ENCODE assay signal across 8 cellular contexts in the genomic region with DNA sequence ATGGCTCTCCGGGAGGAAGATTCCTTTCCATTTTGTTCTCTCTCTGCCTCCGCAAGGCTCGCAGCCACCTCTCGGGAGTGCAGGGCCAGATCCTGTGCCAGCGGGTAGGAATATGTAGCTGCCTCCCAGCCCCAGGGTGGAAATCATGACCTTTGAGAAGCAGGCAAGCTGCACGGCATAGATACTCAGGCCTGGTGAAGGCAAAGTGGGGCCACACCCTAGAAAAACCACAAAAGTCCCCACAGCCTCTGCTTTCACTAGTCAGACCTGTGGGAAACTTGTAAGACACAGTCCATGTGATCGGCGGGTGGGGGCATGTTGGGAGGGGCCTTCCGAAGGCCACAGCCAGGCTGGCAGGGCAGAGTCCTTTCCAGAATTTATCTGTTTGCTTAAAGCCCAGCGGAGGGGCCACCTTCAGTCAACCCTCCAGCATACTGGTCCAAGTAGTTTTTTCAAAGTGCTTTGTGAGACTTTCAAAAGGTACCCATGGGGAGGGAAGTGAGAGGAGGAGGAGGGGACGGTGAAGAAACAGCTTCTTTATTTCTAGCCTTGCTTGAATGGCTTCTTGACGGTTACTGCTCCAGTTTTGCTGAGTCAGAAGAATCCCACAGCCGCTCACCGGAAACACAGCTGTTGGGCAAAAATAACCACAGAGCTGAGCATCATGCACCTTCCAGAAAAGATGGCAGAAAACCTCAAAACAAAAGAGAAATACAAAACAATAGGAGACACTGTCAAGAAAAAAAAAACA. TPM values are rescaled to one million over a fixed set of nuclear protein-coding genes. Genes with fewer than 3 reads are reported as not detected.
DNase-seq lines count a peak whose midpoint lies in the region; TF ChIP-seq lines count a peak whose summit lies in the region.

Gene MAP1LC3B2, plus strand, starts transcription at position 52 of the 751 bp plus-strand sequence. CDS start 16,562 bp downstream, outside the sequence.

- H3K27me3 ChIP-seq in MG63 (no peaks in the 10 kb centered on the region), endodermal cell (ENCODE audit: control insufficient read depth, insufficient read depth, low read length, poor library complexity, severe bottlenecking) (no peaks in the 10 kb centered on the region), mucosa of rectum (ENCODE audit: control insufficient read depth in 2 of 2, insufficient read depth in 2 of 2, low read length in 2 of 2) (no peaks in the 10 kb centered on the region)

- no peak for TF ChIP-seq CTCF in endodermal cell (conservative IDR thresholded peaks at IDR 0.05)

- H3K27ac Mint-ChIP-seq in activated CD4-positive, alpha-beta memory T cell treated with anti-CD3 and anti-CD28 coated beads, Interleukin-2, amount 10 ng/mL, durations not matched to agents 7 days and 5 days = peak within 1 kb of the TSS; percentile 99
- H3K27ac Mint-ChIP-seq in endodermal cell = peak within 1 kb of the TSS; percentile 66

- H3K4me3 Mint-ChIP-seq in activated CD4-positive, alpha-beta memory T cell treated with anti-CD3 and anti-CD28 coated beads, Interleukin-2, amount 10 ng/mL, durations not matched to agents 7 days and 5 days = peak within 1 kb of the TSS; percentile 56
- no peak within 1 kb of the TSS for H3K4me3 Mint-ChIP-seq in endodermal cell

- no peaks in the 10 kb centered on the region for H3K36me3 ChIP-seq in MG63
- H3K36me3 ChIP-seq in endodermal cell (ENCODE audit: control insufficient read depth, insufficient read depth, low read length) = no peaks in the 10 kb centered on the region
- no peaks in the 10 kb centered on the region for H3K36me3 ChIP-seq in mucosa of rectum (ENCODE audit: control insufficient read depth in 2 of 2, insufficient read depth in 2 of 2, low read length in 2 of 2)

- POLR2A ChIA-PET in activated CD4-positive, alpha-beta memory T cell treated with anti-CD3 and anti-CD28 coated beads, Interleukin-2, amount 10 ng/mL, durations not matched to agents 7 days and 5 days (lab: Charles Lee) = interaction anchor here (0.9 to 2.7 kb wide), 17 partner anchors 10 to 423 kb away, joined by 3 to 18 read pairs (median 4); partner anchors contain the start of gene MED13L

- DNase-seq in GF-D8 (lab: John Stamatoyannopoulos, UW) (peak; percentile 97), H4 (ENCODE audit: low spot score) (peak; percentile 96), MG63 (peak; percentile 27), endodermal cell (peak; percentile 74), NCI-H69 (lab: John Stamatoyannopoulos, UW) (no peak)
- DNase-seq in activated CD4-positive, alpha-beta memory T cell treated with anti-CD3 and anti-CD28 coated beads, Interleukin-2, amount 10 ng/mL, durations not matched to agents 7 days and 5 days = peak; percentile 92
- peak; percentile 80 for DNase-seq in stimulated activated CD8-positive, alpha-beta memory T cell treated with anti-CD3 and anti-CD28 coated beads, Interleukin-4, amount 100 ng/mL, for 48 hours

- no peaks in the 10 kb centered on the region for H3K4me1 ChIP-seq in endodermal cell (ENCODE audit: control insufficient read depth, insufficient read depth, low read length)
- peaks cover 10 to 12% of the 10 kb centered on the region in 2 donors for H3K4me1 ChIP-seq in mucosa of rectum (ENCODE audit: control insufficient read depth in 2 of 2, insufficient read depth in 2 of 2, low read length in 2 of 2)

- CTCF ChIA-PET in activated CD4-positive, alpha-beta memory T cell treated with anti-CD3 and anti-CD28 coated beads, Interleukin-2, amount 10 ng/mL, durations not matched to agents 7 days and 5 days (lab: Charles Lee) = interaction anchor here (0.7 to 3.2 kb wide), 13 partner anchors 11 to 561 kb away, joined by 3 to 9 read pairs (median 4); no protein-coding TSS in a partner anchor

- peaks cover 21% of the 10 kb centered on the region for H3K36me3 Mint-ChIP-seq in activated CD4-positive, alpha-beta memory T cell treated with anti-CD3 and anti-CD28 coated beads, Interleukin-2, amount 10 ng/mL, durations not matched to agents 7 days and 5 days (ENCODE audit: low read depth)
- no peaks in the 10 kb centered on the region for H3K36me3 Mint-ChIP-seq in endodermal cell (ENCODE audit: low read depth)

- H3K9ac ChIP-seq in endodermal cell (ENCODE audit: extremely low read depth, low read length, poor library complexity, severe bottlenecking) (no peak within 1 kb of the TSS), mucosa of rectum (ENCODE audit: low read depth in 1 of 2, low read length in 2 of 2) (peak within 1 kb of the TSS; percentile 3 to 44)

- H3K27ac ChIP-seq in endodermal cell (ENCODE audit: low read depth, low read length) (peak within 1 kb of the TSS; percentile 69), mucosa of rectum (ENCODE audit: low read depth in 2 of 2, low read length in 2 of 2) (peak within 1 kb of the TSS; percentile 71 to 79)

- H3K27me3 Mint-ChIP-seq in activated CD4-positive, alpha-beta memory T cell treated with anti-CD3 and anti-CD28 coated beads, Interleukin-2, amount 10 ng/mL, durations not matched to agents 7 days and 5 days = peaks cover 17% of the 10 kb centered on the region
- peaks cover 5% of the 10 kb centered on the region for H3K27me3 Mint-ChIP-seq in endodermal cell (ENCODE audit: insufficient read depth)

- H3K9me3 ChIP-seq in MG63 (peaks cover 19% of the 10 kb centered on the region), endodermal cell (ENCODE audit: control insufficient read depth, low read length) (peaks cover 19% of the 10 kb centered on the region), mucosa of rectum (ENCODE audit: control insufficient read depth in 2 of 2, low read length in 2 of 2) (no peaks in the 10 kb centered on the region)

- WGBS in endodermal cell (ENCODE audit: insufficient coverage in 1 of 2, insufficient read length in 1 of 2), 2 experiments = 56 to 74% methylated on average over 13 to 14 of the region's 14 CpGs

- H3K9me3 Mint-ChIP-seq in activated CD4-positive, alpha-beta memory T cell treated with anti-CD3 and anti-CD28 coated beads, Interleukin-2, amount 10 ng/mL, durations not matched to agents 7 days and 5 days = peaks cover 13% of the 10 kb centered on the region
- peaks cover 23% of the 10 kb centered on the region for H3K9me3 Mint-ChIP-seq in endodermal cell

- peaks cover 33% of the 10 kb centered on the region for H3K4me1 Mint-ChIP-seq in activated CD4-positive, alpha-beta memory T cell treated with anti-CD3 and anti-CD28 coated beads, Interleukin-2, amount 10 ng/mL, durations not matched to agents 7 days and 5 days
- peaks cover 10% of the 10 kb centered on the region for H3K4me1 Mint-ChIP-seq in endodermal cell

- H3K4me3 ChIP-seq in MG63 (no peak within 1 kb of the TSS), endodermal cell (ENCODE audit: low read length) (no peak within 1 kb of the TSS), mucosa of rectum (ENCODE audit: low read length in 2 of 2) (peak within 1 kb of the TSS; percentile 27 to 63)

RNA-seq across cellular contexts. Expression of gene MAP1LC3B2, which starts in this region (rescaled TPM):
- total RNA-seq in H4 (2014; rRNA removed; shearing (Covaris generic)) = 0.41 and 1.6 TPM in 2 replicates
- 0.26 TPM in 1 of 2 replicates, not detected in the other for total RNA-seq in MG63 (2014; rRNA removed; shearing (Covaris generic); ENCODE audit: low replicate concordance)
- under 1 TPM; 0.68 to 0.83 TPM for total RNA-seq in activated CD4-positive, alpha-beta memory T cell treated with anti-CD3 and anti-CD28 coated beads, Interleukin-2, amount 10 ng/mL, durations not matched to agents 7 days and 5 days
- total RNA-seq in endodermal cell = 1 to 10 TPM in 1 of 2 donors, under 1 TPM in 1; 0.80 to 1.4 TPM
- 3.7 TPM for polyA plus RNA-seq in endodermal cell (2013, experiment 1 of 2)
- polyA plus RNA-seq in endodermal cell (2013, experiment 2 of 2) = 3.5 TPM

Comparison
In these comparisons a context has a peak if more than half of its experiments do, and no peak if none do; other contexts are left out.
1. Peak in DNase-seq in MG63; RNA of the gene not detected or under 1 TPM.
2. Peak in DNase-seq in activated CD4-positive, alpha-beta memory T cell treated with anti-CD3 and anti-CD28 coated beads, Interleukin-2, amount 10 ng/mL, durations not matched to agents 7 days and 5 days; RNA of the gene not detected or under 1 TPM.
3. H3K4me3 ChIP-seq: peak in mucosa of rectum (2 of 2); none in MG63 (single experiment) and endodermal cell (single experiment).